22 cellular contexts compared by ENCODE assay signal in genomic region chr11:43853766-43854165, GRCh38. TPM values are rescaled to one million over a fixed set of nuclear protein-coding genes. Genes with fewer than 3 reads are reported as not detected.
A peak's percentile ranks its signal among the peaks of the same experiment; 100 is the strongest.
DNase-seq lines count a peak whose midpoint lies in the region; ATAC-seq and TF ChIP-seq lines count a peak whose summit lies in the region.
"Had no signal": no experiment of that assay in that cellular context is flagged by ENCODE, and none has a peak within 500 bp of the region (broad histone marks: within the 10 kb centered on the region; RNA-seq: fewer than 3 reads in every experiment).

No MANE protein-coding gene starts in this region.

- ATAC-seq in GM21723 (IDR thresholded peaks at IDR 0.05; ENCODE audit: unreplicated experiment), result no peak
- ATAC-seq: A549, SK-N-SH treated with all-trans-retinoic acid at 6 μM for 48 hours had no signal

- peak; percentile 21 for DNase-seq in AG10803 (ENCODE audit: low read depth)
- peak; percentile 14 for DNase-seq in HT1080 (ENCODE audit: low read depth)
- peak; percentile 41 to 59 for DNase-seq in cardiac fibroblast (ENCODE audit: low read depth in 2 of 2)
- peak; percentile 52 for DNase-seq in fibroblast of pulmonary artery (ENCODE audit: low read depth)
- DNase-seq in inferior parietal cortex (ENCODE audit: extremely low spot score), result no peak
- DNase-seq in NCI-H146 (lab: John Stamatoyannopoulos, UW), result no peak
- DNase-seq in stimulated activated naive CD4-positive, alpha-beta T cell (lab: John Stamatoyannopoulos, UW), result no peak
- DNase-seq: CD8-positive, alpha-beta memory T cell; DMS79; H9; Kasumi-1; MM.1S; NCI-H187; NCI-H2107; NCI-H524; NCI-H82; OCI-M1; SHP77 had no signal

- TF ChIP-seq CTCF in AG10803 (conservative IDR thresholded peaks at IDR 0.05; ENCODE audit: low read length), result no peak
- no peak for TF ChIP-seq CTCF in cardiac fibroblast (IDR thresholded peaks at IDR 0.05; ENCODE audit: low read depth, low read length)
- no peak for TF ChIP-seq CTCF in fibroblast of pulmonary artery (IDR thresholded peaks at IDR 0.05; ENCODE audit: low read length, missing control alignments)

- H3K4me3 ChIP-seq in AG10803 (ENCODE audit: low read length) (no peak overlapping the region), cardiac fibroblast (replicated peaks in 1 of 2; ENCODE audit: low read depth in 2 of 2, low read length in 2 of 2) (no peak overlapping the region), fibroblast of pulmonary artery (replicated peaks; ENCODE audit: low read depth, low read length) (no peak overlapping the region)
- H3K4me3 ChIP-seq: A549; BLaER1 treated with 17β-estradiol and CSF1 and Interleukin-3, amounts not matched to agents 10 nM and 100 nM had no signal

RNA-seq across cellular contexts. Expression of gene ALKBH3, which starts 26.9 kb away (rescaled TPM):
- 39.2 and 43.6 TPM in 2 replicates for total RNA-seq in HT1080 (2014; rRNA removed; shearing (Covaris generic))
- 33.7 and 34.8 TPM in 2 replicates for polyA plus RNA-seq in HT1080 (2015; cell fraction: cytosol; rRNA removed)
- 25.9 and 27.9 TPM in 2 replicates for polyA plus RNA-seq in HT1080 (2015; cell fraction: nucleus; rRNA removed)

Comparison
In these comparisons a context has a peak if more than half of its experiments do, and no peak if none do; other contexts are left out.
1. DNase-seq: peak in AG10803 (single experiment), HT1080 (single experiment), cardiac fibroblast (2 of 2) and fibroblast of pulmonary artery (single experiment); none in inferior parietal cortex (single experiment), NCI-H146 (single experiment) and stimulated activated naive CD4-positive, alpha-beta T cell (0 of 6).